ENCODE assay signal across 15 cellular contexts in genomic region chr1:247334378-247335133, GRCh38. TPM values are rescaled to one million over a fixed set of nuclear protein-coding genes. Genes with fewer than 3 reads are reported as not detected.
DNase-seq lines count a peak whose midpoint lies in the region; ATAC-seq, FAIRE-seq and TF ChIP-seq lines count a peak whose summit lies in the region.
"Had no signal": no experiment of that assay in that cellular context is flagged by ENCODE, and none has a peak within 500 bp of the region (broad histone marks: within the 10 kb centered on the region; RNA-seq: fewer than 3 reads in every experiment).

No MANE protein-coding gene starts in this region.

- DNase-seq in GM23338 (ENCODE audit: low spot score) (no peak), K562 (ENCODE audit: extremely low read depth in 1 of 4, low spot score in 3 of 4) (peak in 1 of 4 experiments; percentile 20), cerebellar nuclear complex (lab: John Stamatoyannopoulos, UW) (no peak), posterior cingulate gyrus (no peak), HK-2 (ENCODE audit: unreplicated experiment) (no peak), NCI-H1417 treated with DMSO at 0.1 percent for 48 hours (lab: John Stamatoyannopoulos, UW) (no peak)
- DNase-seq: activated effector memory CD4-positive, alpha-beta T cell treated with Interleukin-2 at 50 U/mL for 16 hours; colonic mucosa; gastrocnemius medialis; NCI-H1105; retina had no signal

- H3K9ac ChIP-seq in BLaER1 (no peak overlapping the region; the same call in 1 of the 2 replicates), K562 (ENCODE audit: insufficient read depth in 1 of 2, low read depth in 2 of 2, low read length in 2 of 2) (peak overlapping the region in 1 of 2 experiments; percentile 99; a peak in 1 of 4 replicates), neural cell (ENCODE audit: low read length) (no peak overlapping the region)

- H3K4me3 Mint-ChIP-seq in GM23338, result peak overlapping the region; percentile 89

- H2AFZ ChIP-seq in GM23338 (no peak overlapping the region), K562 (ENCODE audit: low read depth, low read length) (no peak overlapping the region), neural cell (ENCODE audit: low read depth, low read length) (no peak overlapping the region)

- H3K4me1 ChIP-seq in BLaER1, result peaks cover 71% of the 10 kb centered on the region
- H3K4me1 ChIP-seq in GM23338 (ENCODE audit: insufficient read depth), result peaks cover 57% of the 10 kb centered on the region
- H3K4me1 ChIP-seq in K562 (replicated peaks in 1 of 2; ENCODE audit: control insufficient read depth in 2 of 2, insufficient read depth in 2 of 2, low read length in 2 of 2), result peaks cover 49 to 66% of the 10 kb centered on the region in 2 experiments

- TF ChIP-seq POLR2A in K562 (conservative IDR thresholded peaks at IDR 0.05), result 0 out of 2 replicates have a peak, but pooled peaks have one; percentile 20

- H3K9me3 ChIP-seq in BLaER1 (no peaks in the 10 kb centered on the region), K562 (replicated peaks; ENCODE audit: control insufficient read depth, insufficient read depth, low read depth, low read length) (no peaks in the 10 kb centered on the region), neural cell (ENCODE audit: low read length) (no peaks in the 10 kb centered on the region)
- H3K9me3 ChIP-seq: ascending aorta, colonic mucosa, gastrocnemius medialis had no signal

- peak; percentile 54 for FAIRE-seq in K562 (lab: Jason Lieb, UNC)

- TF ChIP-seq CTCF in GM23338 (conservative IDR thresholded peaks at IDR 0.05; ENCODE audit: low read depth in 2 of 2), result no peak
- no peak for TF ChIP-seq CTCF in K562 (IDR thresholded peaks at IDR 0.05 in 2 of 3, conservative IDR thresholded peaks at IDR 0.05 in 1 of 3; ENCODE audit: insufficient read depth in 2 of 3, low read depth in 1 of 3, low read length in 3 of 3)
- no peak for TF ChIP-seq CTCF in neural cell (IDR thresholded peaks at IDR 0.05; ENCODE audit: poor library complexity, severe bottlenecking)

- H3K4me2 ChIP-seq in BLaER1 (peak overlapping the region; percentile 96), GM23338 (peak overlapping the region; percentile 96), K562 (ENCODE audit: insufficient read depth, low read length) (peak overlapping the region; percentile 95), neural cell (ENCODE audit: low read length) (no peak overlapping the region)

- no peak for TF ChIP-seq EP300 in K562 (IDR thresholded peaks at IDR 0.05; ENCODE audit: low read length)
- TF ChIP-seq EP300 in neural cell (conservative IDR thresholded peaks at IDR 0.05; ENCODE audit: poor library complexity, severe bottlenecking), result no peak

- H3K79me2 ChIP-seq in GM23338 (replicated peaks; ENCODE audit: insufficient read depth) (peaks cover 88% of the 10 kb centered on the region), K562 (ENCODE audit: control insufficient read depth, insufficient read depth, low read length) (peaks cover 84% of the 10 kb centered on the region), neural cell (replicated peaks; ENCODE audit: insufficient read depth, low read length) (peaks cover 39% of the 10 kb centered on the region)

- H4K20me1 ChIP-seq in BLaER1, result peaks cover 59% of the 10 kb centered on the region
- H4K20me1 ChIP-seq in GM23338 (replicated peaks; ENCODE audit: insufficient read depth), result peaks cover 66% of the 10 kb centered on the region
- peaks cover 26% of the 10 kb centered on the region for H4K20me1 ChIP-seq in K562 (replicated peaks; ENCODE audit: control insufficient read depth, insufficient read depth, low read length)
- H4K20me1 ChIP-seq in neural cell (ENCODE audit: insufficient read depth), result no peaks in the 10 kb centered on the region

- in situ Hi-C loops in K562 (cut with MboI), result no loop called here

- H3K36me3 Mint-ChIP-seq in GM23338 (ENCODE audit: low read depth), result peaks cover 56% of the 10 kb centered on the region

- H3K36me3 ChIP-seq in BLaER1 (peaks cover 25% of the 10 kb centered on the region), GM23338 (ENCODE audit: insufficient read depth) (peaks cover 9% of the 10 kb centered on the region; the same call in 1 of the 2 replicates), K562 (ENCODE audit: control insufficient read depth, insufficient read depth, low read length) (peaks cover 51% of the 10 kb centered on the region), neural cell (ENCODE audit: insufficient read depth, low read length) (no peaks in the 10 kb centered on the region)
- H3K36me3 ChIP-seq: colonic mucosa had no signal

- BruUV-seq in K562 (replicated peaks; lab: Mats Ljungman, UMichigan), result no TSS peak

- H3K27ac Mint-ChIP-seq in GM23338, result no peak overlapping the region; the same call in 1 of the 2 replicates

- WGBS in K562 (ENCODE audit: insufficient coverage, low coverage, missing lambda C conversion rate), result 51% methylated on average over 11 of the region's 11 CpGs

- TF ChIP-seq RAD21 in K562 (CRISPR knock-in tag; conservative IDR thresholded peaks at IDR 0.05 in 1 of 2, IDR thresholded peaks at IDR 0.05 in 1 of 2), result no peak
- TF ChIP-seq RAD21 in neural cell (conservative IDR thresholded peaks at IDR 0.05), result no peak

- H3K4me3 ChIP-seq in BLaER1 (no peak overlapping the region), GM23338 (peak overlapping the region; percentile 91), K562 (no peak overlapping the region), neural cell (ENCODE audit: low read length) (peak overlapping the region; percentile 94)
- H3K4me3 ChIP-seq: ascending aorta, colonic mucosa, gastrocnemius medialis had no signal

- CTCF ChIA-PET in K562 (lab: Yijun Ruan, JAX; ENCODE audit: low intra/inter-chr PET ratio), result no interaction called here

- H3K9me2 ChIP-seq in GM23338 (ENCODE audit: insufficient read depth), result no peaks in the 10 kb centered on the region
- no peaks in the 10 kb centered on the region for H3K9me2 ChIP-seq in neural cell (ENCODE audit: insufficient read depth, low read length)

- H3K27me3 Mint-ChIP-seq in GM23338 (ENCODE audit: insufficient read depth, low read depth, poor library complexity), result peaks cover 23% of the 10 kb centered on the region

- H3K4me1 Mint-ChIP-seq in GM23338, result peaks cover 61% of the 10 kb centered on the region

- H3K27ac ChIP-seq in BLaER1, result 0 out of 2 replicates have a peak overlapping the region, but pooled peaks have one; percentile 19
- 0 out of 2 replicates have a peak overlapping the region, but pooled peaks have one; percentile 19 for H3K27ac ChIP-seq in GM23338 (ENCODE audit: low read depth)
- H3K27ac ChIP-seq in K562 (ENCODE audit: extremely low read depth, low read depth, low read length), result no peak overlapping the region
- H3K27ac ChIP-seq in neural cell (ENCODE audit: low read length), result no peak overlapping the region
- H3K27ac ChIP-seq: ascending aorta, colonic mucosa, epithelial cell of prostate, gastrocnemius medialis had no signal

- no peaks in the 10 kb centered on the region; the same call in 1 of the 3 replicates for H3K9me3 Mint-ChIP-seq in GM23338

- H3K9me1 ChIP-seq in K562 (ENCODE audit: control insufficient read depth, insufficient read depth, low read length), result peaks cover 17% of the 10 kb centered on the region

- ATAC-seq in GM23338 (no peak), K562 (no peak)
- ATAC-seq: gastrocnemius medialis had no signal

- H3F3A ChIP-seq in GM23338 (replicated peaks; ENCODE audit: low read depth) (no peaks in the 10 kb centered on the region), neural cell (ENCODE audit: insufficient read depth, low read length, poor library complexity, severe bottlenecking) (no peaks in the 10 kb centered on the region)

- POLR2A ChIA-PET in K562 (lab: Yijun Ruan, JAX), result interaction anchor here (0.7 to 2.1 kb wide), 3 partner anchors 8 to 42 kb away, joined by 3 to 7 read pairs (median 4); no protein-coding TSS in a partner anchor

- H3K27me3 ChIP-seq in BLaER1 (no peaks in the 10 kb centered on the region), GM23338 (ENCODE audit: insufficient read depth) (no peaks in the 10 kb centered on the region; the same call in 1 of the 2 replicates), K562 (ENCODE audit: control insufficient read depth in 2 of 2, insufficient read depth in 2 of 2, low read length in 2 of 2) (no peaks in the 10 kb centered on the region), neural cell (ENCODE audit: insufficient read depth, low read depth, low read length) (no peaks in the 10 kb centered on the region)
- H3K27me3 ChIP-seq: ascending aorta, colonic mucosa, gastrocnemius medialis had no signal

- intact Hi-C loops in K562 (cut with micrococcal nuclease), result loop anchor here (2.0 kb wide), 1 partner anchor 38 kb away; no protein-coding TSS in a partner anchor
- intact Hi-C loops in posterior cingulate gyrus (cut with DNase I), result loop anchor here (10.0 kb wide), 1 partner anchor 230 kb away; the partner anchor contains the start of gene ZNF669

TF ChIP-seq in GM23338, 12 proteins besides CTCF, POLR2A, EP300 and RAD21 (continues in another document):
- TF ChIP-seq NANOG (IDR thresholded peaks at IDR 0.05; ENCODE audit: borderline replicate concordance) (no peak), ZNF114 (CRISPR knock-in tag; IDR thresholded peaks at IDR 0.05) (no peak)

RNA-seq across cellular contexts. Expression of gene ZNF496, which starts 2.9 kb away (rescaled TPM):
- total RNA-seq in GM23338 (2014; rRNA removed; shearing (Covaris generic)), result 102 and 127 TPM in 2 replicates
- 20.4 and 22.0 TPM in 2 replicates for polyA plus RNA-seq in GM23338 (2016; fragmentation: Nextera tagmentation; extraction: Ambion mirVana)
- total RNA-seq in K562 (2011; cell fraction: chromatin; rRNA removed; ENCODE audit: low replicate concordance), result 46.7 and 71.5 TPM in 2 replicates
- 49.9 and 53.0 TPM in 2 replicates for total RNA-seq in K562 (2011; cell fraction: nucleolus; rRNA removed)
- 47.4 and 58.0 TPM in 2 replicates for total RNA-seq in K562 (2011; cell fraction: nucleoplasm; rRNA removed)
- 44.4 and 63.2 TPM in 2 replicates for total RNA-seq in K562 (2014; rRNA removed)
- total RNA-seq in K562 (2014; rRNA removed; fragmentation: Illumina TruSeq; extraction: Trizol), result 22.0 and 22.7 TPM in 2 replicates
- total RNA-seq in K562 (2015; rRNA removed; fragmentation: Illumina TruSeq; extraction: Trizol), result 31.4 and 31.6 TPM in 2 replicates
- total RNA-seq in K562 (2021), result 54.0 and 55.5 TPM in 2 replicates
- 29.8 and 37.8 TPM in 2 replicates for polyA plus RNA-seq in K562 (2011; rRNA removed)
- 35.8 and 37.3 TPM in 2 replicates for polyA plus RNA-seq in K562 (2011; cell fraction: cytosol; rRNA removed)
- polyA plus RNA-seq in K562 (2011; cell fraction: nucleus; rRNA removed), result 52.3 and 64.6 TPM in 2 replicates
- polyA plus RNA-seq in K562 (2012), result 28.9 and 48.4 TPM in 2 replicates
- 31.3 and 35.5 TPM in 2 replicates for polyA plus RNA-seq in K562 (2014; fragmentation: Illumina TruSeq; extraction: Trizol)
- 1 to 10 TPM; 4.3 to 5.9 TPM for polyA plus RNA-seq in K562 (2014; fragmentation: Nextera tagmentation; extraction: Ambion mirVana)
- polyA plus RNA-seq in K562 (2014; rRNA removed), result 38.2 and 43.3 TPM in 2 replicates
- polyA minus RNA-seq in K562 (2011; rRNA and poly(A)+ RNA removed), result 44.2 and 45.8 TPM in 2 replicates
- polyA minus RNA-seq in K562 (2011; cell fraction: cytosol; rRNA and poly(A)+ RNA removed), result 31.3 and 34.9 TPM in 2 replicates
- polyA minus RNA-seq in K562 (2011; cell fraction: nucleus; rRNA and poly(A)+ RNA removed), result 25.3 and 28.4 TPM in 2 replicates
- 23.0 and 25.2 TPM in 2 replicates for polyA plus RNA-seq in neural cell
- polyA minus RNA-seq in neural cell, result 28.2 and 30.2 TPM in 2 replicates

Comparison
In these comparisons a context has a peak if more than half of its experiments do, and no peak if none do; other contexts are left out.
1. H3K27ac ChIP-seq: peak in BLaER1 (single experiment) and GM23338 (single experiment); none in K562 (single experiment) and neural cell (single experiment).
2. H3K4me3 ChIP-seq: peak in GM23338 (single experiment) and neural cell (single experiment); none in BLaER1 (single experiment) and K562 (single experiment).